Comparison of ENCODE assay signal across 11 cellular contexts in genomic region chr4:38266616-38267015, GRCh38.
DNase-seq lines count a peak whose midpoint lies in the region; ATAC-seq, FAIRE-seq and TF ChIP-seq lines count a peak whose summit lies in the region.
"Had no signal": no experiment of that assay in that cellular context is flagged by ENCODE, and none has a peak within 500 bp of the region (broad histone marks: within the 10 kb centered on the region; RNA-seq: fewer than 3 reads in every experiment).

No MANE protein-coding gene starts in this region.

- DNase-seq in stimulated activated naive CD4-positive, alpha-beta T cell treated with Interleukin-2 at 50 U/mL for 16 hours (lab: John Stamatoyannopoulos, UW), result peak; percentile 0
- DNase-seq in stimulated activated naive CD4-positive, alpha-beta T cell (lab: John Stamatoyannopoulos, UW), result no peak
- DNase-seq in activated naive CD4-positive, alpha-beta T cell treated with anti-CD3 and anti-CD28 coated beads, Interleukin-2, amount 50 U/mL, for 16 hours, result peak; percentile 32
- DNase-seq in keratinocyte (ENCODE audit: low read depth, low spot score) (peak; percentile 1), ureter (ENCODE audit: low spot score) (no peak), NCI-H345 treated with DMSO at 0.1 percent for 48 hours (lab: John Stamatoyannopoulos, UW; ENCODE audit: unreplicated experiment) (no peak)
- DNase-seq: activated CD8-positive, alpha-beta memory T cell treated with anti-CD3 and anti-CD28 coated beads, Interleukin-2, amount 50 U/mL, for 4 hours; natural killer cell had no signal

- no peak for ATAC-seq in HG02763 (IDR thresholded peaks at IDR 0.05; ENCODE audit: unreplicated experiment)
- no peak for ATAC-seq in HG02870 (IDR thresholded peaks at IDR 0.05; ENCODE audit: unreplicated experiment)
- ATAC-seq: natural killer cell had no signal

- H3K9me3 ChIP-seq in keratinocyte (ENCODE audit: control insufficient read depth, low read depth, low read length), result no peaks in the 10 kb centered on the region
- H3K9me3 ChIP-seq: Peyer's patch had no signal

- no peak for FAIRE-seq in keratinocyte (lab: Jason Lieb, UNC)

- no peak overlapping the region for H2AFZ ChIP-seq in keratinocyte (ENCODE audit: control insufficient read depth, low read length)

- TF ChIP-seq CTCF in keratinocyte (optimal IDR thresholded peaks at IDR 0.05 in 1 of 3, IDR thresholded peaks at IDR 0.05 in 1 of 3, conservative IDR thresholded peaks at IDR 0.05 in 1 of 3; ENCODE audit: extremely low read depth in 1 of 3, insufficient read depth in 2 of 3, low read length in 3 of 3), result no peak

- H3K9ac ChIP-seq in keratinocyte (ENCODE audit: control insufficient read depth, extremely low read depth, insufficient read depth, low read length), result no peak overlapping the region

- no peak overlapping the region for H3K4me2 ChIP-seq in keratinocyte (ENCODE audit: control insufficient read depth, extremely low read depth, insufficient read depth, low read depth, low read length)

- H3K27ac ChIP-seq in keratinocyte (ENCODE audit: control insufficient read depth, insufficient read depth, low read length), result no peak overlapping the region
- H3K27ac ChIP-seq: Peyer's patch had no signal

- H3K4me1 ChIP-seq in keratinocyte (ENCODE audit: control insufficient read depth, extremely low read depth, insufficient read depth, low read length), result no peaks in the 10 kb centered on the region
- H3K4me1 ChIP-seq: Peyer's patch had no signal

- dilution Hi-C loops in keratinocyte (cut with MboI; ENCODE audit: extremely low pct_ligation_motif_present, low sequenced_read_pairs), result no loop called here

- no peaks in the 10 kb centered on the region for H3K79me2 ChIP-seq in keratinocyte (ENCODE audit: control insufficient read depth, insufficient read depth, low read length)

- H3K36me3 ChIP-seq in keratinocyte (ENCODE audit: control insufficient read depth in 2 of 2, extremely low read depth in 1 of 2, insufficient read depth in 2 of 2, low read length in 2 of 2), result no peaks in the 10 kb centered on the region
- H3K36me3 ChIP-seq: Peyer's patch had no signal

- no peak overlapping the region for H3K4me3 ChIP-seq in keratinocyte (ENCODE audit: control insufficient read depth in 2 of 3, extremely low read depth in 1 of 3, insufficient read depth in 2 of 3, low read depth in 1 of 3, low read length in 3 of 3)
- H3K4me3 ChIP-seq: Peyer's patch had no signal

- H3K9me1 ChIP-seq in keratinocyte (ENCODE audit: control insufficient read depth, extremely low read depth, insufficient read depth, low read length), result no peaks in the 10 kb centered on the region

- no peaks in the 10 kb centered on the region for H3K27me3 ChIP-seq in keratinocyte (ENCODE audit: control insufficient read depth, extremely low read depth, insufficient read depth, low read length)
- H3K27me3 ChIP-seq: Peyer's patch had no signal

- no peaks in the 10 kb centered on the region for H4K20me1 ChIP-seq in keratinocyte (ENCODE audit: control insufficient read depth, extremely low read depth, insufficient read depth, low read length)

Comparison
In these comparisons a context has a peak if more than half of its experiments do, and no peak if none do; other contexts are left out.
1. DNase-seq: peak in stimulated activated naive CD4-positive, alpha-beta T cell treated with Interleukin-2 at 50 U/mL for 16 hours (single experiment), activated naive CD4-positive, alpha-beta T cell treated with anti-CD3 and anti-CD28 coated beads, Interleukin-2, amount 50 U/mL, for 16 hours (single experiment) and keratinocyte (single experiment); none in stimulated activated naive CD4-positive, alpha-beta T cell (0 of 6), ureter (single experiment) and NCI-H345 treated with DMSO at 0.1 percent for 48 hours (single experiment).